In the genomic region with DNA sequence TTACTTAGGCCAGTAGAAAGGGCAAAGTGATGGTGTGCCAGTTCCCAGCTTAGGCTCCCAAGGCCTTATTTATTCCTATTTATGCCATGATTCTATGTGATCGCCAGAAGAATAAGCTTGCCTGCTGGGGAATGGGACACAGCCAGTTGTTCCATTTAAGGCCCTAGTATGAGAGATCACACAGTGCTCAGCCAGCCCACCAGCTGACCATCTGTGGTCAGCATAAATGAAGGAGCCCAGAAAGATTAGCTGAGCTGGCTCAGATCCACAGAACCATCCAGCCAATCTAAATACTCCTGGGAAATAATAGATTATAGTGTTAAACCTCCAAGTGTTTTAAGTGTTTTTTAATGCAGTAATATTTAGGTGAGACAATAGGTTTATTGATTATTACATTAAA, we compare ENCODE assay signal across 23 cellular contexts. TPM values are rescaled to one million over a fixed set of nuclear protein-coding genes. Genes with fewer than 3 reads are reported as not detected.
"Had no signal": no experiment of that assay in that cellular context is flagged by ENCODE, and none has a peak within 500 bp of the region (broad histone marks: within the 10 kb centered on the region; RNA-seq: fewer than 3 reads in every experiment).

No MANE protein-coding gene starts in this region.

- ATAC-seq: Panc1, PC-3 had no signal

- DNase-seq: KBM-7, MV-4-11, NCI-H1048, NCI-H1105, NCI-H1417, NCI-H1436 treated with DMSO at 0.1 percent for 48 hours, NCI-H1694, NCI-H187 treated with DMSO at 0.1 percent for 48 hours, NCI-H2029 treated with DMSO at 0.1 percent for 48 hours, NCI-H2171 treated with DMSO at 0.1 percent for 48 hours, NCI-H345, NCI-H446 treated with DMSO at 0.1 percent for 48 hours, NCI-H510A treated with DMSO at 0.1 percent for 48 hours, NCI-H526 treated with DMSO at 0.1 percent for 48 hours, NCI-H774, PC-3, SHP77, SK-N-SH had no signal

RNA-seq across cellular contexts. Expression of gene L3MBTL4, which starts 12.6 kb away (rescaled TPM):
- total RNA-seq: HT-29, LHCN-M2, MCF 10A, OCI-LY7 had no signal
